ENCODE assay signal across 1 cellular context in the genomic region with DNA sequence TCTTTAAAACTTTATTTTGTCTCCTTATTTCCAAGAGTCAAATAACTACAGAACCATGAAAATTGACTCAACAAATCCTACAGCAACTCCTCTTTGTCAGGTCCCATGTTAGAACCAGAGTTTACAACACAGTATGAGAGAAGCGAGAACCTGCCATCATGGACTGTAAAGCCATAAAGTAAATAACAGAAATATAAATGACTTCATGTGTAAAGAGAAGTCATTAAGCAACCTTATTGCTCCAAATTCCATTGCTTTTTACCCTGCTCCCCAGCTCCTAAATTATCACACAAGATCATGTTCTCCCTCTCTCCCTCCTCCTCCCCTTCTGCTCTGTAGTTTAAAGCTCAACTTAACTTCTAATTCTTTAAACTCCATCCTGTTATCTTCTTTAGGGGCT.
TF ChIP-seq lines count a peak whose summit lies in the region.

No MANE protein-coding gene starts in this region.

TF ChIP-seq in GM23338, 12 proteins besides CTCF, POLR2A, EP300 and RAD21 (continued from another document):
- TF ChIP-seq, protein P1, sequence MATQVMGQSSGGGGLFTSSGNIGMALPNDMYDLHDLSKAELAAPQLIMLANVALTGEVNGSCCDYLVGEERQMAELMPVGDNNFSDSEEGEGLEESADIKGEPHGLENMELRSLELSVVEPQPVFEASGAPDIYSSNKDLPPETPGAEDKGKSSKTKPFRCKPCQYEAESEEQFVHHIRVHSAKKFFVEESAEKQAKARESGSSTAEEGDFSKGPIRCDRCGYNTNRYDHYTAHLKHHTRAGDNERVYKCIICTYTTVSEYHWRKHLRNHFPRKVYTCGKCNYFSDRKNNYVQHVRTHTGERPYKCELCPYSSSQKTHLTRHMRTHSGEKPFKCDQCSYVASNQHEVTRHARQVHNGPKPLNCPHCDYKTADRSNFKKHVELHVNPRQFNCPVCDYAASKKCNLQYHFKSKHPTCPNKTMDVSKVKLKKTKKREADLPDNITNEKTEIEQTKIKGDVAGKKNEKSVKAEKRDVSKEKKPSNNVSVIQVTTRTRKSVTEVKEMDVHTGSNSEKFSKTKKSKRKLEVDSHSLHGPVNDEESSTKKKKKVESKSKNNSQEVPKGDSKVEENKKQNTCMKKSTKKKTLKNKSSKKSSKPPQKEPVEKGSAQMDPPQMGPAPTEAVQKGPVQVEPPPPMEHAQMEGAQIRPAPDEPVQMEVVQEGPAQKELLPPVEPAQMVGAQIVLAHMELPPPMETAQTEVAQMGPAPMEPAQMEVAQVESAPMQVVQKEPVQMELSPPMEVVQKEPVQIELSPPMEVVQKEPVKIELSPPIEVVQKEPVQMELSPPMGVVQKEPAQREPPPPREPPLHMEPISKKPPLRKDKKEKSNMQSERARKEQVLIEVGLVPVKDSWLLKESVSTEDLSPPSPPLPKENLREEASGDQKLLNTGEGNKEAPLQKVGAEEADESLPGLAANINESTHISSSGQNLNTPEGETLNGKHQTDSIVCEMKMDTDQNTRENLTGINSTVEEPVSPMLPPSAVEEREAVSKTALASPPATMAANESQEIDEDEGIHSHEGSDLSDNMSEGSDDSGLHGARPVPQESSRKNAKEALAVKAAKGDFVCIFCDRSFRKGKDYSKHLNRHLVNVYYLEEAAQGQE (IDR thresholded peaks at IDR 0.05; ENCODE audit: unreplicated experiment) = no peak
- TF ChIP-seq STAT1 (IDR thresholded peaks at IDR 0.05; ENCODE audit: unreplicated experiment) (no peak), ZNF331 (CRISPR knock-in tag; IDR thresholded peaks at IDR 0.05; ENCODE audit: low read depth) (no peak), EZH2phosphoT487 (IDR thresholded peaks at IDR 0.05; ENCODE audit: unreplicated experiment) (no peak), EZH2 (IDR thresholded peaks at IDR 0.05; ENCODE audit: low read depth, unreplicated experiment) (no peak), ZNF114 (CRISPR knock-in tag; IDR thresholded peaks at IDR 0.05) (no peak)
- TF ChIP-seq, protein P2, sequence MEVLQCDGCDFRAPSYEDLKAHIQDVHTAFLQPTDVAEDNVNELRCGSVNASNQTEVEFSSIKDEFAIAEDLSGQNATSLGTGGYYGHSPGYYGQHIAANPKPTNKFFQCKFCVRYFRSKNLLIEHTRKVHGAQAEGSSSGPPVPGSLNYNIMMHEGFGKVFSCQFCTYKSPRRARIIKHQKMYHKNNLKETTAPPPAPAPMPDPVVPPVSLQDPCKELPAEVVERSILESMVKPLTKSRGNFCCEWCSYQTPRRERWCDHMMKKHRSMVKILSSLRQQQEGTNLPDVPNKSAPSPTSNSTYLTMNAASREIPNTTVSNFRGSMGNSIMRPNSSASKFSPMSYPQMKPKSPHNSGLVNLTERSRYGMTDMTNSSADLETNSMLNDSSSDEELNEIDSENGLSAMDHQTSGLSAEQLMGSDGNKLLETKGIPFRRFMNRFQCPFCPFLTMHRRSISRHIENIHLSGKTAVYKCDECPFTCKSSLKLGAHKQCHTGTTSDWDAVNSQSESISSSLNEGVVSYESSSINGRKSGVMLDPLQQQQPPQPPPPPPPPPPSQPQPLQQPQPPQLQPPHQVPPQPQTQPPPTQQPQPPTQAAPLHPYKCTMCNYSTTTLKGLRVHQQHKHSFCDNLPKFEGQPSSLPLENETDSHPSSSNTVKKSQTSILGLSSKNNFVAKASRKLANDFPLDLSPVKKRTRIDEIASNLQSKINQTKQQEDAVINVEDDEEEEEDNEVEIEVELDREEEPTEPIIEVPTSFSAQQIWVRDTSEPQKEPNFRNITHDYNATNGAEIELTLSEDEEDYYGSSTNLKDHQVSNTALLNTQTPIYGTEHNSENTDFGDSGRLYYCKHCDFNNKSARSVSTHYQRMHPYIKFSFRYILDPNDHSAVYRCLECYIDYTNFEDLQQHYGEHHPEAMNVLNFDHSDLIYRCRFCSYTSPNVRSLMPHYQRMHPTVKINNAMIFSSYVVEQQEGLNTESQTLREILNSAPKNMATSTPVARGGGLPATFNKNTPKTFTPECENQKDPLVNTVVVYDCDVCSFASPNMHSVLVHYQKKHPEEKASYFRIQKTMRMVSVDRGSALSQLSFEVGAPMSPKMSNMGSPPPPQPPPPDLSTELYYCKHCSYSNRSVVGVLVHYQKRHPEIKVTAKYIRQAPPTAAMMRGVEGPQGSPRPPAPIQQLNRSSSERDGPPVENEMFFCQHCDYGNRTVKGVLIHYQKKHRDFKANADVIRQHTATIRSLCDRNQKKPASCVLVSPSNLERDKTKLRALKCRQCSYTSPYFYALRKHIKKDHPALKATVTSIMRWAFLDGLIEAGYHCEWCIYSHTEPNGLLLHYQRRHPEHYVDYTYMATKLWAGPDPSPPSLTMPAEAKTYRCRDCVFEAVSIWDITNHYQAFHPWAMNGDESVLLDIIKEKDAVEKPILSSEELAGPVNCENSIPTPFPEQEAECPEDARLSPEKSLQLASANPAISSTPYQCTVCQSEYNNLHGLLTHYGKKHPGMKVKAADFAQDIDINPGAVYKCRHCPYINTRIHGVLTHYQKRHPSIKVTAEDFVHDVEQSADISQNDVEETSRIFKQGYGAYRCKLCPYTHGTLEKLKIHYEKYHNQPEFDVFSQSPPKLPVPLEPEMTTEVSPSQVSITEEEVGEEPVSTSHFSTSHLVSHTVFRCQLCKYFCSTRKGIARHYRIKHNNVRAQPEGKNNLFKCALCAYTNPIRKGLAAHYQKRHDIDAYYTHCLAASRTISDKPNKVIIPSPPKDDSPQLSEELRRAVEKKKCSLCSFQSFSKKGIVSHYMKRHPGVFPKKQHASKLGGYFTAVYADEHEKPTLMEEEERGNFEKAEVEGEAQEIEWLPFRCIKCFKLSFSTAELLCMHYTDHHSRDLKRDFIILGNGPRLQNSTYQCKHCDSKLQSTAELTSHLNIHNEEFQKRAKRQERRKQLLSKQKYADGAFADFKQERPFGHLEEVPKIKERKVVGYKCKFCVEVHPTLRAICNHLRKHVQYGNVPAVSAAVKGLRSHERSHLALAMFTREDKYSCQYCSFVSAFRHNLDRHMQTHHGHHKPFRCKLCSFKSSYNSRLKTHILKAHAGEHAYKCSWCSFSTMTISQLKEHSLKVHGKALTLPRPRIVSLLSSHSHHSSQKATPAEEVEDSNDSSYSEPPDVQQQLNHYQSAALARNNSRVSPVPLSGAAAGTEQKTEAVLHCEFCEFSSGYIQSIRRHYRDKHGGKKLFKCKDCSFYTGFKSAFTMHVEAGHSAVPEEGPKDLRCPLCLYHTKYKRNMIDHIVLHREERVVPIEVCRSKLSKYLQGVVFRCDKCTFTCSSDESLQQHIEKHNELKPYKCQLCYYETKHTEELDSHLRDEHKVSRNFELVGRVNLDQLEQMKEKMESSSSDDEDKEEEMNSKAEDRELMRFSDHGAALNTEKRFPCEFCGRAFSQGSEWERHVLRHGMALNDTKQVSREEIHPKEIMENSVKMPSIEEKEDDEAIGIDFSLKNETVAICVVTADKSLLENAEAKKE (CRISPR knock-in tag; IDR thresholded peaks at IDR 0.05) = no peak
- TF ChIP-seq, protein P3, sequence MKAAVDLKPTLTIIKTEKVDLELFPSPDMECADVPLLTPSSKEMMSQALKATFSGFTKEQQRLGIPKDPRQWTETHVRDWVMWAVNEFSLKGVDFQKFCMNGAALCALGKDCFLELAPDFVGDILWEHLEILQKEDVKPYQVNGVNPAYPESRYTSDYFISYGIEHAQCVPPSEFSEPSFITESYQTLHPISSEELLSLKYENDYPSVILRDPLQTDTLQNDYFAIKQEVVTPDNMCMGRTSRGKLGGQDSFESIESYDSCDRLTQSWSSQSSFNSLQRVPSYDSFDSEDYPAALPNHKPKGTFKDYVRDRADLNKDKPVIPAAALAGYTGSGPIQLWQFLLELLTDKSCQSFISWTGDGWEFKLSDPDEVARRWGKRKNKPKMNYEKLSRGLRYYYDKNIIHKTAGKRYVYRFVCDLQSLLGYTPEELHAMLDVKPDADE (IDR thresholded peaks at IDR 0.05) = no peak
